11 cellular contexts compared by ENCODE assay signal in the genomic region with DNA sequence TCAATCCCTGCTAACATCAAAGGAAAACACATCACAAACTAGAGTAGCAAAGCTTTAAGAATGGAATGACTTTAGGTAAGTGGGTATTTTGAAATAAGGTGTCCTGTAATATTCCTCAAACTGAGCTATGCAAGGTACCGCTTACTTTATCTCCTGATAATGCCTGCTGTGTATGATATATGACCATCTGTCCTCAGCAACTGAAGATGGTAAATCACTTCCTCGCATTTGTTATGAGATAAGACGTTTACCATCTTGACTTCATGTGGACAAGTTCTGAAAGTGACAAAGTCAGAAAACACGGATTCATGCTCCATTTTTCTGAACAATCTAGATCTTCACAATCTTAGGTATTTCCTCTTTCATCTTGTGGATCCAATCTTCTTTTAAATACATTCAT.
"Had no signal": no experiment of that assay in that cellular context is flagged by ENCODE, and none has a peak within 500 bp of the region (broad histone marks: within the 10 kb centered on the region; RNA-seq: fewer than 3 reads in every experiment).

No MANE protein-coding gene starts in this region.

- FAIRE-seq: H1, H54 had no signal

- H3K27ac ChIP-seq: GM23248 had no signal

- H3K4me1 ChIP-seq: HAP-1 had no signal

- H3K36me3 ChIP-seq: HAP-1 had no signal

- ATAC-seq: GM23338, HCT116 had no signal

- H3K9me3 ChIP-seq: HAP-1 had no signal

- H3K4me3 ChIP-seq: GM23248, GM23338, HAP-1 had no signal

- H3K9ac ChIP-seq: GM23248 had no signal

- DNase-seq: GM23248, GOT3, H7, H9, HCEC 1CT, HFFc6 had no signal

- H3K4me2 ChIP-seq: GM23338 had no signal

- H2AFZ ChIP-seq: GM23248, GM23338 had no signal
